8 cellular contexts compared by ENCODE assay signal in the genomic region with DNA sequence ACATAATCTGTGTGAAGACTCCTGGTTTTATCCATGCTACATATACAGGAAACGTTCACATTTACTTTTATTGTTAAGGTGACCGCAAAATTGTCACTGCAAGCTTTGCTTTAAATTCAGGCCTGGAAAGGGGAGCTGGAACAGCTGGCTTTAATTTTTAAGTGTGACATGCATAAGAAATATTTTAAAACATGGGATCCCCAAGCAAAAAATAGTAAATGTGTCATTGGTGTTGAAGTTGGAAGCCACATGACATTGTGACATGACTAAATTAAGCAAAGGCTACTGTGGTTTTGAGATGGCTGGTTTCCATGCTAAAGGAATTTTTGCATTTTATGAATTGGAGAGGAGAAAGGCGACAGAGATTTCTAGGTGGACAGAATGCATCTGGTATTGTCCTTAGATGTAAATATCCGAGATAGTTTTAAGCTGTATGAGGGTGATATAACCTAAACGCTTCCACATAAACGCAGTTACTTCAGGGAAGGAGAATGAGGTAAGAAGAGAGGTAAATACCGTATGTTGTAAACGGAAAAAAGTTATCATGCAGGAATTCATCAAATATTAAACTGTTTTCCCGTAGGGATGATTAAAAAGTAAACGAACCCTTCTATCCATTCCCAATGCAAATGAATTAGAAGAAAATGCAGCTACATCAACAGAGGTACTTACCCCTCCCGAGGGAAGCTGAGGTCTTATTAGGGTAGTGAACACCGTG. TPM values are rescaled to one million over a fixed set of nuclear protein-coding genes. Genes with fewer than 3 reads are reported as not detected.
DNase-seq lines count a peak whose midpoint lies in the region; ATAC-seq and TF ChIP-seq lines count a peak whose summit lies in the region.

No MANE protein-coding gene starts in this region.

- no peak overlapping the region for H3K27ac Mint-ChIP-seq in WTC11
- H3K27ac Mint-ChIP-seq in stimulated activated naive B cell treated with anti-CD40 and anti-IgM and Interleukin-4, amounts not matched to agents 10 μg/mL and 1 μg/mL and 100 μg/mL, for 72 hours: peak overlapping the region; percentile 94

- peaks cover 32% of the 10 kb centered on the region for H3K79me2 ChIP-seq in SK-N-SH (ENCODE audit: insufficient read depth)

- peak overlapping the region; percentile 84 for H2AFZ ChIP-seq in SK-N-SH (ENCODE audit: low read depth)

- no peak for TF ChIP-seq RAD21 in SK-N-SH (IDR thresholded peaks at IDR 0.05; ENCODE audit: low read length)

- peaks cover 29% of the 10 kb centered on the region for H3K4me1 Mint-ChIP-seq in WTC11
- H3K4me1 Mint-ChIP-seq in stimulated activated naive B cell treated with anti-CD40 and anti-IgM and Interleukin-4, amounts not matched to agents 10 μg/mL and 1 μg/mL and 100 μg/mL, for 72 hours: peaks cover 22 to 39% of the 10 kb centered on the region in 2 donors

- CTCF ChIA-PET in SK-N-SH (lab: Yijun Ruan, JAX): interaction anchor here (1.3 to 1.4 kb wide), 3 partner anchors 11 to 40 kb away, joined by 3 to 5 read pairs (median 3); a partner anchor contains a TSS
- CTCF ChIA-PET in WTC11 (lab: Charles Lee): no interaction called here

- H3K4me2 ChIP-seq in SK-N-SH: peak overlapping the region; percentile 76

- POLR2A ChIA-PET in SK-N-SH (lab: Yijun Ruan, JAX) (interaction anchor here (0.8 to 1.3 kb wide), 2 partner anchors 11 to 12 kb away, joined by 3 read pairs; a partner anchor contains a TSS), WTC11 (lab: Charles Lee) (interaction anchor here (0.6 to 0.8 kb wide), 2 partner anchors 11 to 18 kb away, joined by 3 read pairs; no protein-coding TSS in a partner anchor)

- no peak for TF ChIP-seq EP300 in SK-N-SH (IDR thresholded peaks at IDR 0.05; ENCODE audit: borderline replicate concordance in 1 of 2, low read depth in 1 of 2, low read length in 1 of 2)

- TF ChIP-seq CTCF in SK-N-SH (IDR thresholded peaks at IDR 0.05) (no peak), WTC11 (IDR thresholded peaks at IDR 0.05) (no peak)

- peak overlapping the region; percentile 89 for H3K4me3 Mint-ChIP-seq in WTC11
- peak overlapping the region; percentile 92 to 97 for H3K4me3 Mint-ChIP-seq in stimulated activated naive B cell treated with anti-CD40 and anti-IgM and Interleukin-4, amounts not matched to agents 10 μg/mL and 1 μg/mL and 100 μg/mL, for 72 hours

- H3K27ac ChIP-seq in SK-N-SH (ENCODE audit: low read depth in 2 of 2, low read length in 1 of 2): peak overlapping the region; percentile 91 to 94
- no peak overlapping the region for H3K27ac ChIP-seq in iPS DF 6.9 (ENCODE audit: low read length)

- H3K9me3 ChIP-seq in SK-N-SH (no peaks in the 10 kb centered on the region), iPS DF 6.9 (ENCODE audit: control insufficient read depth, insufficient read depth, low read length) (no peaks in the 10 kb centered on the region)

- H3K4me1 ChIP-seq in SK-N-SH (ENCODE audit: control insufficient read depth in 1 of 2, insufficient read depth in 2 of 2, low read depth in 1 of 2, low read length in 1 of 2): peaks cover 0 to 10% of the 10 kb centered on the region in 2 experiments; a peak in 3 of 4 replicates
- H3K4me1 ChIP-seq in iPS DF 6.9 (ENCODE audit: control insufficient read depth, insufficient read depth, low read length): no peaks in the 10 kb centered on the region

- H4K20me1 ChIP-seq in SK-N-SH (ENCODE audit: insufficient read depth): peaks cover 30% of the 10 kb centered on the region

- peak overlapping the region; percentile 82 for H3K9ac ChIP-seq in SK-N-SH

- DNase-seq in SK-N-SH: no peak
- DNase-seq in WTC11 (ENCODE audit: low spot score): no peak
- no peak for DNase-seq in iPS DF 6.9 (ENCODE audit: low read depth, low spot score)
- no peak for DNase-seq in stimulated activated naive B cell treated with anti-CD40 and anti-IgM and Interleukin-4, amounts not matched to agents 10 μg/mL and 1 μg/mL and 100 μg/mL, for 72 hours
- no peak for DNase-seq in iPS-NIHi11 (ENCODE audit: low spot score)
- DNase-seq in nucleus accumbens (lab: John Stamatoyannopoulos, UW): no peak

- no peaks in the 10 kb centered on the region for H3K36me3 ChIP-seq in SK-N-SH (replicated peaks in 1 of 2; ENCODE audit: control insufficient read depth in 1 of 2, insufficient read depth in 2 of 2, low read length in 1 of 2)
- H3K36me3 ChIP-seq in iPS DF 6.9 (ENCODE audit: control insufficient read depth, insufficient read depth, low read length): no peaks in the 10 kb centered on the region

- H3K27me3 ChIP-seq in SK-N-SH (ENCODE audit: insufficient read depth) (no peaks in the 10 kb centered on the region), iPS DF 6.9 (ENCODE audit: control insufficient read depth, insufficient read depth, low read length) (no peaks in the 10 kb centered on the region; the same call in 1 of the 2 replicates)

- ATAC-seq in SK-N-SH treated with all-trans-retinoic acid at 6 μM for 48 hours: no peak
- ATAC-seq in WTC11: no peak
- ATAC-seq in stimulated activated naive B cell treated with anti-CD40 and anti-IgM and Interleukin-4, amounts not matched to agents 10 μg/mL and 1 μg/mL and 100 μg/mL, for 72 hours (replicated peaks): no peak
- ATAC-seq in GM21447 (IDR thresholded peaks at IDR 0.05; ENCODE audit: unreplicated experiment): no peak

- H3K4me3 ChIP-seq in SK-N-SH (ENCODE audit: low read depth in 2 of 2, low read length in 1 of 2): peak overlapping the region; percentile 75 to 77
- H3K4me3 ChIP-seq in iPS DF 6.9 (ENCODE audit: low read length): peak overlapping the region; percentile 78; the same call in 1 of the 2 replicates

- peaks cover 30% of the 10 kb centered on the region for H3K27me3 Mint-ChIP-seq in WTC11 (ENCODE audit: low read depth)
- no peaks in the 10 kb centered on the region for H3K27me3 Mint-ChIP-seq in stimulated activated naive B cell treated with anti-CD40 and anti-IgM and Interleukin-4, amounts not matched to agents 10 μg/mL and 1 μg/mL and 100 μg/mL, for 72 hours

- no peaks in the 10 kb centered on the region for H3K9me2 ChIP-seq in SK-N-SH

- 0 out of 2 replicates have a peak, but pooled peaks cover 6% of the 10 kb centered on the region for H3K9me3 Mint-ChIP-seq in WTC11
- H3K9me3 Mint-ChIP-seq in stimulated activated naive B cell treated with anti-CD40 and anti-IgM and Interleukin-4, amounts not matched to agents 10 μg/mL and 1 μg/mL and 100 μg/mL, for 72 hours: no peaks in the 10 kb centered on the region

- WGBS in SK-N-SH (ENCODE audit: low lambda C conversion rate): 36% methylated on average over 12 of the region's 12 CpGs
- WGBS in iPS DF 6.9 (ENCODE audit: insufficient coverage, insufficient read length): no CpG with 5 or more reads among the region's 12 CpGs

- H3K36me3 Mint-ChIP-seq in WTC11: no peaks in the 10 kb centered on the region
- peaks cover 7 to 17% of the 10 kb centered on the region in 2 donors for H3K36me3 Mint-ChIP-seq in stimulated activated naive B cell treated with anti-CD40 and anti-IgM and Interleukin-4, amounts not matched to agents 10 μg/mL and 1 μg/mL and 100 μg/mL, for 72 hours

- peaks cover 51% of the 10 kb centered on the region for H3F3A ChIP-seq in SK-N-SH (replicated peaks; ENCODE audit: insufficient read depth)

TF ChIP-seq in SK-N-SH, 30 proteins besides CTCF, POLR2A, EP300 and RAD21:
- TF ChIP-seq RXRA (IDR thresholded peaks at IDR 0.05; ENCODE audit: borderline replicate concordance, low read depth): no peak
- peak; percentile 46 for TF ChIP-seq TCF12 (IDR thresholded peaks at IDR 0.05)

TF ChIP-seq in SK-N-SH treated with all-trans-retinoic acid at 6 μM for 48 hours, 23 proteins besides CTCF, POLR2A, EP300 and RAD21 (continues in another document):
- TF ChIP-seq PPARA (CRISPR knock-in tag; IDR thresholded peaks at IDR 0.05; ENCODE audit: borderline replicate concordance): no peak

TF ChIP-seq in WTC11, 78 proteins besides CTCF, POLR2A, EP300 and RAD21:
- TF ChIP-seq, protein P1, sequence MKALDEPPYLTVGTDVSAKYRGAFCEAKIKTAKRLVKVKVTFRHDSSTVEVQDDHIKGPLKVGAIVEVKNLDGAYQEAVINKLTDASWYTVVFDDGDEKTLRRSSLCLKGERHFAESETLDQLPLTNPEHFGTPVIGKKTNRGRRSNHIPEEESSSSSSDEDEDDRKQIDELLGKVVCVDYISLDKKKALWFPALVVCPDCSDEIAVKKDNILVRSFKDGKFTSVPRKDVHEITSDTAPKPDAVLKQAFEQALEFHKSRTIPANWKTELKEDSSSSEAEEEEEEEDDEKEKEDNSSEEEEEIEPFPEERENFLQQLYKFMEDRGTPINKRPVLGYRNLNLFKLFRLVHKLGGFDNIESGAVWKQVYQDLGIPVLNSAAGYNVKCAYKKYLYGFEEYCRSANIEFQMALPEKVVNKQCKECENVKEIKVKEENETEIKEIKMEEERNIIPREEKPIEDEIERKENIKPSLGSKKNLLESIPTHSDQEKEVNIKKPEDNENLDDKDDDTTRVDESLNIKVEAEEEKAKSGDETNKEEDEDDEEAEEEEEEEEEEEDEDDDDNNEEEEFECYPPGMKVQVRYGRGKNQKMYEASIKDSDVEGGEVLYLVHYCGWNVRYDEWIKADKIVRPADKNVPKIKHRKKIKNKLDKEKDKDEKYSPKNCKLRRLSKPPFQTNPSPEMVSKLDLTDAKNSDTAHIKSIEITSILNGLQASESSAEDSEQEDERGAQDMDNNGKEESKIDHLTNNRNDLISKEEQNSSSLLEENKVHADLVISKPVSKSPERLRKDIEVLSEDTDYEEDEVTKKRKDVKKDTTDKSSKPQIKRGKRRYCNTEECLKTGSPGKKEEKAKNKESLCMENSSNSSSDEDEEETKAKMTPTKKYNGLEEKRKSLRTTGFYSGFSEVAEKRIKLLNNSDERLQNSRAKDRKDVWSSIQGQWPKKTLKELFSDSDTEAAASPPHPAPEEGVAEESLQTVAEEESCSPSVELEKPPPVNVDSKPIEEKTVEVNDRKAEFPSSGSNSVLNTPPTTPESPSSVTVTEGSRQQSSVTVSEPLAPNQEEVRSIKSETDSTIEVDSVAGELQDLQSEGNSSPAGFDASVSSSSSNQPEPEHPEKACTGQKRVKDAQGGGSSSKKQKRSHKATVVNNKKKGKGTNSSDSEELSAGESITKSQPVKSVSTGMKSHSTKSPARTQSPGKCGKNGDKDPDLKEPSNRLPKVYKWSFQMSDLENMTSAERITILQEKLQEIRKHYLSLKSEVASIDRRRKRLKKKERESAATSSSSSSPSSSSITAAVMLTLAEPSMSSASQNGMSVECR (CRISPR knock-in tag; IDR thresholded peaks at IDR 0.05; ENCODE audit: borderline replicate concordance): 0 out of 2 replicates have a peak, but pooled peaks have one; percentile 13
- TF ChIP-seq ZNF671 (CRISPR knock-in tag; IDR thresholded peaks at IDR 0.05): no peak

RNA-seq across cellular contexts. Expression of a gene that starts 0.9 kb away (rescaled TPM):
- polyA plus RNA-seq in SK-N-SH (2012; rRNA removed): 14.7 and 16.1 TPM in 2 replicates
- polyA plus RNA-seq in SK-N-SH (2012; cell fraction: cytosol; rRNA removed): 18.5 and 18.8 TPM in 2 replicates
- polyA plus RNA-seq in SK-N-SH (2012; cell fraction: nucleus; rRNA removed): 8.7 and 13.1 TPM in 2 replicates
- total RNA-seq in WTC11 (2021): 21.4 to 24.5 TPM (median 23.7 TPM) in 3 replicates

RNA-seq across cellular contexts. Expression of a gene that starts 12.1 kb away (rescaled TPM):
- 14.1 and 14.9 TPM in 2 replicates for polyA plus RNA-seq in SK-N-SH (2012; rRNA removed)
- 8.0 and 10.3 TPM in 2 replicates for polyA plus RNA-seq in SK-N-SH (2012; cell fraction: cytosol; rRNA removed)
- 24.1 and 28.9 TPM in 2 replicates for polyA plus RNA-seq in SK-N-SH (2012; cell fraction: nucleus; rRNA removed)
- total RNA-seq in WTC11 (2021): 21.8 to 22.9 TPM (median 22.9 TPM) in 3 replicates

RNA-seq across cellular contexts. Expression of a gene that starts 42.3 kb away (rescaled TPM):
- 22.6 and 29.7 TPM in 2 replicates for polyA plus RNA-seq in SK-N-SH (2012; rRNA removed)
- 18.1 and 24.0 TPM in 2 replicates for polyA plus RNA-seq in SK-N-SH (2012; cell fraction: cytosol; rRNA removed)
- polyA plus RNA-seq in SK-N-SH (2012; cell fraction: nucleus; rRNA removed): 30.6 and 43.2 TPM in 2 replicates
- total RNA-seq in WTC11 (2021): 63.6 to 68.7 TPM (median 64.4 TPM) in 3 replicates
